6 cellular contexts compared by ENCODE assay signal in the genomic region with DNA sequence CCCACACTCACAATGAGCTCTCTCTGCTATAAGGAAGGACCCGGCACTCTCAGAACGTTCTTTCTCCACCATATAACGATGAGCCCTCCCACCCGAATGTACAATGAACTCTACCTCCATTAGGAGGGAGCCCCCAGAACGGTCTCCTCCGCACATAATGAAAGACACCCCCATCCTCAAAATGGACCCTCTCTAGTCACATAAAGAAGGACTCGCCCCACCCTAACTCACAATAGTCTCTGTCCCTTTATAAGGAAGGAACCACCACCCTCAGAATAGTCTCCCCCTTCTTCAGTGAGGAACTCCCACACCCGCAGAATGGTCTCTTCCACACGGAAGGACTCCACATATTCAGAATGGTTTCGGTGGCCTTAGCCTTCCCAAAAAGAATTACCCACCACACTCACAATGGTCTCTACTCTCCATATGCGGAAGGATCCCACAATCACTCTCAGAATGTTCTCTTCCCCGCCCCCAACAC.
DNase-seq lines count a peak whose midpoint lies in the region; ATAC-seq and TF ChIP-seq lines count a peak whose summit lies in the region.

No MANE protein-coding gene starts in this region.

- H3K27ac ChIP-seq in iPS-18a (ENCODE audit: low read length) = peak overlapping the region; percentile 38

- no peaks in the 10 kb centered on the region for H3K27me3 ChIP-seq in iPS-18a (ENCODE audit: control insufficient read depth, insufficient read depth, low read length)

- H3K4me3 ChIP-seq in GM08714 (ENCODE audit: low read length) (peak overlapping the region; percentile 96), iPS-18a (ENCODE audit: low read length) (peak overlapping the region; percentile 81)

- ATAC-seq in SK-N-SH treated with all-trans-retinoic acid at 6 μM for 48 hours = peak; percentile 17
- no peak for ATAC-seq in HG03378 (IDR thresholded peaks at IDR 0.05; ENCODE audit: unreplicated experiment)

- H3K9ac ChIP-seq in iPS-18a (ENCODE audit: low read length) = peak overlapping the region; percentile 81

- DNase-seq in SW 1271 (lab: John Stamatoyannopoulos, UW) = no peak
- DNase-seq in kidney glomerular epithelial cell (lab: John Stamatoyannopoulos, UW) = no peak

- H3K4me1 ChIP-seq in iPS-18a (ENCODE audit: control insufficient read depth, low read depth, low read length) = no peaks in the 10 kb centered on the region

- peaks cover 30% of the 10 kb centered on the region for H3K36me3 ChIP-seq in iPS-18a (ENCODE audit: control insufficient read depth, low read depth, low read length)

- H3K9me3 ChIP-seq in iPS-18a (ENCODE audit: control insufficient read depth, low read depth, low read length) = peaks cover 9% of the 10 kb centered on the region

TF ChIP-seq in SK-N-SH treated with all-trans-retinoic acid at 6 μM for 48 hours, 23 proteins besides CTCF, POLR2A, EP300 and RAD21:
- TF ChIP-seq, protein P1, sequence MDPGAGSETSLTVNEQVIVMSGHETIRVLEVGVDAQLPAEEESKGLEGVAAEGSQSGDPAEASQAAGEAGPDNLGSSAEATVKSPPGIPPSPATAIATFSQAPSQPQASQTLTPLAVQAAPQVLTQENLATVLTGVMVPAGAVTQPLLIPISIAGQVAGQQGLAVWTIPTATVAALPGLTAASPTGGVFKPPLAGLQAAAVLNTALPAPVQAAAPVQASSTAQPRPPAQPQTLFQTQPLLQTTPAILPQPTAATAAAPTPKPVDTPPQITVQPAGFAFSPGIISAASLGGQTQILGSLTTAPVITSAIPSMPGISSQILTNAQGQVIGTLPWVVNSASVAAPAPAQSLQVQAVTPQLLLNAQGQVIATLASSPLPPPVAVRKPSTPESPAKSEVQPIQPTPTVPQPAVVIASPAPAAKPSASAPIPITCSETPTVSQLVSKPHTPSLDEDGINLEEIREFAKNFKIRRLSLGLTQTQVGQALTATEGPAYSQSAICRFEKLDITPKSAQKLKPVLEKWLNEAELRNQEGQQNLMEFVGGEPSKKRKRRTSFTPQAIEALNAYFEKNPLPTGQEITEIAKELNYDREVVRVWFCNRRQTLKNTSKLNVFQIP (CRISPR knock-in tag; IDR thresholded peaks at IDR 0.05; ENCODE audit: borderline replicate concordance, low read depth) = no peak
